ENCODE assay signal across 8 cellular contexts in genomic region chr2:74333175-74333574, GRCh38. TPM values are rescaled to one million over a fixed set of nuclear protein-coding genes. Genes with fewer than 3 reads are reported as not detected.
DNase-seq lines count a peak whose midpoint lies in the region; ATAC-seq and TF ChIP-seq lines count a peak whose summit lies in the region.

No MANE protein-coding gene starts in this region.

- H3K27me3 ChIP-seq in right lobe of liver: no peaks in the 10 kb centered on the region
- H3K27me3 ChIP-seq in naive thymus-derived CD4-positive, alpha-beta T cell (ENCODE audit: control insufficient read depth in 2 of 2, insufficient read depth in 2 of 2, low read length in 2 of 2): no peaks in the 10 kb centered on the region

- CTCF ChIA-PET in activated CD8-positive, alpha-beta memory T cell treated with anti-CD3 and anti-CD28 coated beads, Interleukin-2, amount 10 ng/mL, durations not matched to agents 7 days and 5 days (lab: Charles Lee): interaction anchor here (0.8 to 6.8 kb wide), 10 partner anchors 9 to 506 kb away, joined by 3 to 76 read pairs (median 5); no protein-coding TSS in a partner anchor
- CTCF ChIA-PET in naive thymus-derived CD4-positive, alpha-beta T cell (lab: Charles Lee): interaction anchor here (0.8 to 6.2 kb wide), 5 partner anchors 8 to 84 kb away, joined by 3 to 97 read pairs (median 16); no protein-coding TSS in a partner anchor

- no peaks in the 10 kb centered on the region for H3K27me3 Mint-ChIP-seq in activated CD8-positive, alpha-beta memory T cell treated with anti-CD3 and anti-CD28 coated beads, Interleukin-2, amount 10 ng/mL, durations not matched to agents 7 days and 5 days
- H3K27me3 Mint-ChIP-seq in activated naive CD8-positive, alpha-beta T cell treated with anti-CD3 and anti-CD28 coated beads, Interleukin-2, amount 50 U/mL, for 24 hours: no peaks in the 10 kb centered on the region
- H3K27me3 Mint-ChIP-seq in naive thymus-derived CD4-positive, alpha-beta T cell: no peaks in the 10 kb centered on the region

- no peaks in the 10 kb centered on the region for H3K9me3 ChIP-seq in right lobe of liver
- H3K9me3 ChIP-seq in naive thymus-derived CD4-positive, alpha-beta T cell (ENCODE audit: control insufficient read depth in 2 of 3, low read length in 3 of 3): no peaks in the 10 kb centered on the region

- WGBS in right lobe of liver (ENCODE audit: insufficient coverage, low coverage, low lambda C conversion rate, missing lambda C conversion rate): 40% methylated on average over 3 of the region's 3 CpGs

- no peaks in the 10 kb centered on the region for H3K4me1 ChIP-seq in right lobe of liver
- H3K4me1 ChIP-seq in naive thymus-derived CD4-positive, alpha-beta T cell (ENCODE audit: control insufficient read depth in 2 of 2, insufficient read depth in 2 of 2, low read length in 2 of 2): peaks cover 0 to 5% of the 10 kb centered on the region in 2 donors

- intact Hi-C loops in right lobe of liver (cut with DNase I): loop anchor here (10.0 kb wide), 2 partner anchors 52 to 508 kb away; partner anchors contain the start of genes DCTN1 (in 1 of the 2) and STAMBP (in 1 of the 2)
- intact Hi-C loops in naive thymus-derived CD4-positive, alpha-beta T cell (cut with micrococcal nuclease): loop anchor here in 1 of 2 donors (2.0 to 10.0 kb wide), 2 partner anchors 202 to 254 kb away; no protein-coding TSS in a partner anchor

- no peaks in the 10 kb centered on the region for H3K4me1 Mint-ChIP-seq in activated CD8-positive, alpha-beta memory T cell treated with anti-CD3 and anti-CD28 coated beads, Interleukin-2, amount 10 ng/mL, durations not matched to agents 7 days and 5 days
- no peaks in the 10 kb centered on the region for H3K4me1 Mint-ChIP-seq in activated naive CD8-positive, alpha-beta T cell treated with anti-CD3 and anti-CD28 coated beads, Interleukin-2, amount 50 U/mL, for 24 hours
- H3K4me1 Mint-ChIP-seq in naive thymus-derived CD4-positive, alpha-beta T cell: peaks cover 0 to 14% (median 4%) of the 10 kb centered on the region in 7 donors

- no peak for TF ChIP-seq POLR2A in right lobe of liver (IDR thresholded peaks at IDR 0.05)

- H3K36me3 Mint-ChIP-seq in activated CD8-positive, alpha-beta memory T cell treated with anti-CD3 and anti-CD28 coated beads, Interleukin-2, amount 10 ng/mL, durations not matched to agents 7 days and 5 days: no peaks in the 10 kb centered on the region
- peaks cover 1% of the 10 kb centered on the region for H3K36me3 Mint-ChIP-seq in activated naive CD8-positive, alpha-beta T cell treated with anti-CD3 and anti-CD28 coated beads, Interleukin-2, amount 50 U/mL, for 24 hours (ENCODE audit: low read depth)
- peaks cover 0 to 23% (median 9%) of the 10 kb centered on the region in 5 donors for H3K36me3 Mint-ChIP-seq in naive thymus-derived CD4-positive, alpha-beta T cell

- H3K4me3 ChIP-seq in right lobe of liver: no peak overlapping the region
- no peak overlapping the region for H3K4me3 ChIP-seq in naive thymus-derived CD4-positive, alpha-beta T cell (ENCODE audit: low read length)

- no peak overlapping the region for H3K27ac Mint-ChIP-seq in activated CD8-positive, alpha-beta memory T cell treated with anti-CD3 and anti-CD28 coated beads, Interleukin-2, amount 10 ng/mL, durations not matched to agents 7 days and 5 days
- H3K27ac Mint-ChIP-seq in activated naive CD8-positive, alpha-beta T cell treated with anti-CD3 and anti-CD28 coated beads, Interleukin-2, amount 50 U/mL, for 24 hours: no peak overlapping the region
- no peak overlapping the region for H3K27ac Mint-ChIP-seq in naive thymus-derived CD4-positive, alpha-beta T cell

- ATAC-seq in activated CD8-positive, alpha-beta memory T cell treated with anti-CD3 and anti-CD28 coated beads, Interleukin-2, amount 10 ng/mL, durations not matched to agents 7 days and 5 days: peak; percentile 49
- ATAC-seq in activated naive CD8-positive, alpha-beta T cell treated with anti-CD3 and anti-CD28 coated beads, Interleukin-2, amount 50 U/mL, for 24 hours: peak; percentile 41
- ATAC-seq in right lobe of liver (peak; percentile 77 to 89 (median 82)), HG03565 (IDR thresholded peaks at IDR 0.05; ENCODE audit: unreplicated experiment) (no peak)
- ATAC-seq in naive thymus-derived CD4-positive, alpha-beta T cell: no peak

- no peaks in the 10 kb centered on the region for H3K36me3 ChIP-seq in right lobe of liver
- peaks cover 0 to 32% (median 4%) of the 10 kb centered on the region in 3 experiments for H3K36me3 ChIP-seq in naive thymus-derived CD4-positive, alpha-beta T cell (ENCODE audit: control insufficient read depth in 2 of 3, insufficient read depth in 3 of 3, low read length in 3 of 3)

- H3K9me3 Mint-ChIP-seq in activated CD8-positive, alpha-beta memory T cell treated with anti-CD3 and anti-CD28 coated beads, Interleukin-2, amount 10 ng/mL, durations not matched to agents 7 days and 5 days (ENCODE audit: low read depth): no peaks in the 10 kb centered on the region
- H3K9me3 Mint-ChIP-seq in activated naive CD8-positive, alpha-beta T cell treated with anti-CD3 and anti-CD28 coated beads, Interleukin-2, amount 50 U/mL, for 24 hours: no peaks in the 10 kb centered on the region
- no peaks in the 10 kb centered on the region for H3K9me3 Mint-ChIP-seq in naive thymus-derived CD4-positive, alpha-beta T cell

- POLR2A ChIA-PET in naive thymus-derived CD4-positive, alpha-beta T cell (lab: Charles Lee): no interaction called here

- no peak overlapping the region for H3K27ac ChIP-seq in right lobe of liver
- no peak overlapping the region for H3K27ac ChIP-seq in naive thymus-derived CD4-positive, alpha-beta T cell (ENCODE audit: low read depth, low read length)

- DNase-seq in activated CD8-positive, alpha-beta memory T cell treated with anti-CD3 and anti-CD28 coated beads, Interleukin-2, amount 10 ng/mL, durations not matched to agents 7 days and 5 days: peak; percentile 47
- DNase-seq in activated CD8-positive, alpha-beta memory T cell treated with anti-CD3 and anti-CD28 coated beads for 24 hours: no peak
- DNase-seq in NAMALWA (ENCODE audit: low spot score) (peak; percentile 35), right lobe of liver (peak in 1 of 3 donors; percentile 22), retina (no peak)
- DNase-seq in activated naive CD8-positive, alpha-beta T cell treated with anti-CD3 and anti-CD28 coated beads, Interleukin-2, amount 50 U/mL, for 24 hours: peak; percentile 6
- DNase-seq in naive thymus-derived CD4-positive, alpha-beta T cell: no peak

- peak; percentile 35 to 58 (median 44) for TF ChIP-seq CTCF in right lobe of liver (IDR thresholded peaks at IDR 0.05)

- H3K4me3 Mint-ChIP-seq in activated CD8-positive, alpha-beta memory T cell treated with anti-CD3 and anti-CD28 coated beads, Interleukin-2, amount 10 ng/mL, durations not matched to agents 7 days and 5 days: no peak overlapping the region
- no peak overlapping the region for H3K4me3 Mint-ChIP-seq in activated naive CD8-positive, alpha-beta T cell treated with anti-CD3 and anti-CD28 coated beads, Interleukin-2, amount 50 U/mL, for 24 hours
- H3K4me3 Mint-ChIP-seq in naive thymus-derived CD4-positive, alpha-beta T cell: no peak overlapping the region

RNA-seq across cellular contexts. Expression of gene SLC4A5, which starts 10.0 kb away (rescaled TPM):
- 1 to 10 TPM in 1 of 2 experiments, under 1 TPM in 1; 0.42 to 2.6 TPM for total RNA-seq in activated CD8-positive, alpha-beta memory T cell treated with anti-CD3 and anti-CD28 coated beads, Interleukin-2, amount 10 ng/mL, durations not matched to agents 7 days and 5 days
- 1 to 10 TPM in 2 of 6 experiments, under 1 TPM in 4; 0.12 to 1.2 (median 0.68) TPM for total RNA-seq in right lobe of liver
- 10 to 100 TPM in 4 of 5 experiments, 1 to 10 TPM in 1; 2.0 to 20.8 (median 18.5) TPM for total RNA-seq in naive thymus-derived CD4-positive, alpha-beta T cell
- polyA plus RNA-seq in naive thymus-derived CD4-positive, alpha-beta T cell: 1 to 10 TPM in 1 of 2 donors, under 1 TPM in 1; 0.59 to 3.3 TPM

RNA-seq across cellular contexts. Expression of gene DCTN1, which starts 46.9 kb away (rescaled TPM):
- 100 to 1,000 TPM in 1 of 2 experiments, 10 to 100 TPM in 1; 98.3 to 108 TPM for total RNA-seq in activated CD8-positive, alpha-beta memory T cell treated with anti-CD3 and anti-CD28 coated beads, Interleukin-2, amount 10 ng/mL, durations not matched to agents 7 days and 5 days
- total RNA-seq in right lobe of liver: 10 to 100 TPM; 33.7 to 47.9 (median 37.3) TPM
- total RNA-seq in naive thymus-derived CD4-positive, alpha-beta T cell: 100 to 1,000 TPM in 2 of 5 experiments, 10 to 100 TPM in 3; 73.6 to 113 (median 98.5) TPM
- polyA plus RNA-seq in naive thymus-derived CD4-positive, alpha-beta T cell: 10 to 100 TPM; 52.1 to 77.2 TPM

Comparison
In these comparisons a context has a peak if more than half of its experiments do, and no peak if none do; other contexts are left out.
1. DNase-seq: peak in activated CD8-positive, alpha-beta memory T cell treated with anti-CD3 and anti-CD28 coated beads, Interleukin-2, amount 10 ng/mL, durations not matched to agents 7 days and 5 days (single experiment), NAMALWA (single experiment) and activated naive CD8-positive, alpha-beta T cell treated with anti-CD3 and anti-CD28 coated beads, Interleukin-2, amount 50 U/mL, for 24 hours (single experiment); none in activated CD8-positive, alpha-beta memory T cell treated with anti-CD3 and anti-CD28 coated beads for 24 hours (single experiment), retina (single experiment) and naive thymus-derived CD4-positive, alpha-beta T cell (0 of 9).
2. ATAC-seq: peak in activated CD8-positive, alpha-beta memory T cell treated with anti-CD3 and anti-CD28 coated beads, Interleukin-2, amount 10 ng/mL, durations not matched to agents 7 days and 5 days (single experiment), activated naive CD8-positive, alpha-beta T cell treated with anti-CD3 and anti-CD28 coated beads, Interleukin-2, amount 50 U/mL, for 24 hours (single experiment) and right lobe of liver (4 of 4); none in HG03565 (single experiment) and naive thymus-derived CD4-positive, alpha-beta T cell (single experiment).